In genomic region chr4:55758081-55758480, GRCh38 we compare ENCODE assay signal across 20 cellular contexts.
A peak's percentile ranks its signal among the peaks of the same experiment; 100 is the strongest.
DNase-seq lines count a peak whose midpoint lies in the region; ATAC-seq, FAIRE-seq and TF ChIP-seq lines count a peak whose summit lies in the region.
"Had no signal": no experiment of that assay in that cellular context is flagged by ENCODE, and none has a peak within 500 bp of the region (broad histone marks: within the 10 kb centered on the region; RNA-seq: fewer than 3 reads in every experiment).

No MANE protein-coding gene starts in this region.

- H2BK120ac ChIP-seq in mesenchymal stem cell (ENCODE audit: low read depth, low read length) = no peak overlapping the region

- no peaks in the 10 kb centered on the region for H3K27me3 Mint-ChIP-seq in activated T-helper 17 cell treated with anti-CD3 and anti-CD28 coated beads, Interleukin-2, amount 50 U/mL, for 72 hours
- H3K27me3 Mint-ChIP-seq: activated B cell treated with CpG ODN at 0.5 μM for 24 hours; activated naive CD4-positive, alpha-beta T cell treated with anti-CD3 and anti-CD28 coated beads, Interleukin-2, amount 10 ng/mL, durations not matched to agents 7 days and 5 days; central memory CD8-positive, alpha-beta T cell had no signal

- no peak overlapping the region for H3K14ac ChIP-seq in mesenchymal stem cell (ENCODE audit: low read length in 2 of 2)

- no peak for FAIRE-seq in RCC 7860 (lab: Jason Lieb, UNC)
- FAIRE-seq: endometrium had no signal

- H3K4me1 ChIP-seq in mesenchymal stem cell (ENCODE audit: control insufficient read depth, insufficient read depth, low read depth, low read length) (peaks cover 2% of the 10 kb centered on the region), esophagus muscularis mucosa (peaks cover 0 to 3% (median 1%) of the 10 kb centered on the region in 4 donors)
- H3K4me1 ChIP-seq: right atrium auricular region had no signal

- H3K9ac ChIP-seq in mesenchymal stem cell (ENCODE audit: low read length) = peak overlapping the region; percentile 33

- H3K4me1 Mint-ChIP-seq in activated T-helper 17 cell treated with anti-CD3 and anti-CD28 coated beads, Interleukin-2, amount 50 U/mL, for 72 hours = no peaks in the 10 kb centered on the region
- H3K4me1 Mint-ChIP-seq: activated B cell treated with CpG ODN at 0.5 μM for 24 hours; activated naive CD4-positive, alpha-beta T cell treated with anti-CD3 and anti-CD28 coated beads, Interleukin-2, amount 10 ng/mL, durations not matched to agents 7 days and 5 days; CD14-positive monocyte; central memory CD8-positive, alpha-beta T cell had no signal

- no peak for TF ChIP-seq POLR2A in esophagus muscularis mucosa (IDR thresholded peaks at IDR 0.05; ENCODE audit: low read depth)

- no peak overlapping the region for H3K18ac ChIP-seq in mesenchymal stem cell (ENCODE audit: low read depth in 1 of 2, low read length in 2 of 2)

- H3K23ac ChIP-seq in mesenchymal stem cell (ENCODE audit: low read length in 2 of 2) = no peak overlapping the region

- no peak for TF ChIP-seq CTCF in esophagus muscularis mucosa (IDR thresholded peaks at IDR 0.05)

- no peak overlapping the region for H4K8ac ChIP-seq in mesenchymal stem cell (ENCODE audit: low read length)

- no peak overlapping the region for H3K4ac ChIP-seq in mesenchymal stem cell (ENCODE audit: low read depth in 1 of 2, low read length in 2 of 2)

- H3K9me3 ChIP-seq in mesenchymal stem cell (ENCODE audit: control insufficient read depth, low read length) = no peaks in the 10 kb centered on the region
- no peaks in the 10 kb centered on the region for H3K9me3 ChIP-seq in esophagus muscularis mucosa
- H3K9me3 ChIP-seq: right atrium auricular region had no signal

- H3K4me3 Mint-ChIP-seq in activated T-helper 17 cell treated with anti-CD3 and anti-CD28 coated beads, Interleukin-2, amount 50 U/mL, for 72 hours = peak overlapping the region; percentile 10
- H3K4me3 Mint-ChIP-seq: activated B cell treated with CpG ODN at 0.5 μM for 24 hours; activated naive CD4-positive, alpha-beta T cell treated with anti-CD3 and anti-CD28 coated beads, Interleukin-2, amount 10 ng/mL, durations not matched to agents 7 days and 5 days; CD14-positive monocyte; central memory CD8-positive, alpha-beta T cell; naive thymus-derived CD4-positive, alpha-beta T cell had no signal

- no peaks in the 10 kb centered on the region for H3K79me1 ChIP-seq in mesenchymal stem cell (replicated peaks; ENCODE audit: low read length, poor library complexity, severe bottlenecking)

- no peak overlapping the region for H2BK5ac ChIP-seq in mesenchymal stem cell (ENCODE audit: low read depth, low read length, poor library complexity, severe bottlenecking)

- WGBS in mesenchymal stem cell = 42% methylated on average over 1 of the region's 3 CpGs
- 59% methylated on average over 3 of the region's 3 CpGs for WGBS in esophagus muscularis mucosa

- no peak overlapping the region for H2AK5ac ChIP-seq in mesenchymal stem cell (ENCODE audit: low read length, severe bottlenecking)

- H3K4me3 ChIP-seq in mesenchymal stem cell (ENCODE audit: insufficient read depth in 1 of 2, low read depth in 1 of 2, low read length in 2 of 2) = no peak overlapping the region
- H3K4me3 ChIP-seq in esophagus muscularis mucosa = no peak overlapping the region
- H3K4me3 ChIP-seq: right atrium auricular region had no signal

- no peaks in the 10 kb centered on the region for H3K36me3 ChIP-seq in mesenchymal stem cell (ENCODE audit: control insufficient read depth in 1 of 2, insufficient read depth in 2 of 2, low read depth in 1 of 2, low read length in 2 of 2)
- no peaks in the 10 kb centered on the region for H3K36me3 ChIP-seq in esophagus muscularis mucosa
- H3K36me3 ChIP-seq: right atrium auricular region had no signal

- intact Hi-C loops in esophagus muscularis mucosa (cut with DNase I) = no loop called here

- peak; percentile 77 for ATAC-seq in activated T-helper 17 cell treated with anti-CD3 and anti-CD28 coated beads, Interleukin-2, amount 50 U/mL, for 72 hours (replicated peaks)
- ATAC-seq: left lobe of liver had no signal

- no peak for TF ChIP-seq EP300 in esophagus muscularis mucosa (IDR thresholded peaks at IDR 0.05)

- no peaks in the 10 kb centered on the region for H3K9me3 Mint-ChIP-seq in activated T-helper 17 cell treated with anti-CD3 and anti-CD28 coated beads, Interleukin-2, amount 50 U/mL, for 72 hours
- H3K9me3 Mint-ChIP-seq: activated B cell treated with CpG ODN at 0.5 μM for 24 hours; activated naive CD4-positive, alpha-beta T cell treated with anti-CD3 and anti-CD28 coated beads, Interleukin-2, amount 10 ng/mL, durations not matched to agents 7 days and 5 days; central memory CD8-positive, alpha-beta T cell; naive thymus-derived CD4-positive, alpha-beta T cell had no signal

- H2BK15ac ChIP-seq in mesenchymal stem cell (ENCODE audit: low read depth, poor library complexity, severe bottlenecking) = no peak overlapping the region

- no peak overlapping the region for H2BK12ac ChIP-seq in mesenchymal stem cell (ENCODE audit: low read length in 2 of 2)

- H3K27me3 ChIP-seq in mesenchymal stem cell (ENCODE audit: control insufficient read depth in 1 of 2, insufficient read depth in 1 of 2, low read length in 2 of 2) (no peaks in the 10 kb centered on the region), esophagus muscularis mucosa (no peaks in the 10 kb centered on the region)
- H3K27me3 ChIP-seq: right atrium auricular region had no signal

- no peak overlapping the region for H4K91ac ChIP-seq in mesenchymal stem cell (ENCODE audit: low read length)

- no peak overlapping the region for H3K27ac ChIP-seq in mesenchymal stem cell (ENCODE audit: low read length, poor library complexity, severe bottlenecking)
- no peak overlapping the region for H3K27ac ChIP-seq in esophagus muscularis mucosa (replicated peaks in 1 of 4)
- H3K27ac ChIP-seq: right atrium auricular region had no signal

- no peak overlapping the region for H3K4me2 ChIP-seq in mesenchymal stem cell (ENCODE audit: low read length, poor library complexity, severe bottlenecking)

- no peaks in the 10 kb centered on the region for H3K36me3 Mint-ChIP-seq in activated T-helper 17 cell treated with anti-CD3 and anti-CD28 coated beads, Interleukin-2, amount 50 U/mL, for 72 hours (ENCODE audit: low read depth)
- H3K36me3 Mint-ChIP-seq: activated naive CD4-positive, alpha-beta T cell treated with anti-CD3 and anti-CD28 coated beads, Interleukin-2, amount 10 ng/mL, durations not matched to agents 7 days and 5 days; CD14-positive monocyte; naive thymus-derived CD4-positive, alpha-beta T cell had no signal

- DNase-seq in DMS79 (lab: John Stamatoyannopoulos, UW) (peak; percentile 53), M059J (ENCODE audit: low read depth) (peak; percentile 20), mesenchymal stem cell (peak; percentile 14), esophagus muscularis mucosa (ENCODE audit: extremely low spot score) (no peak), RCC 7860 (ENCODE audit: low spot score) (no peak), C1 segment of cervical spinal cord (lab: John Stamatoyannopoulos, UW) (no peak), HK-2 (ENCODE audit: unreplicated experiment) (no peak)
- DNase-seq: activated B cell treated with CpG ODN at 0.5 μM for 24 hours; activated naive CD4-positive, alpha-beta T cell treated with anti-CD3 and anti-CD28 coated beads, Interleukin-2, amount 10 ng/mL, durations not matched to agents 7 days and 5 days; GF-D8; naive thymus-derived CD4-positive, alpha-beta T cell; NCI-H226; stimulated activated CD4-positive, alpha-beta T cell treated with anti-CD3 and anti-CD28 coated beads, Interleukin-2, amount 100 ng/mL, for 48 hours; SW 1271 had no signal

- no peak overlapping the region for H2AFZ ChIP-seq in mesenchymal stem cell (ENCODE audit: low read depth, low read length)

- H3K27ac Mint-ChIP-seq in activated T-helper 17 cell treated with anti-CD3 and anti-CD28 coated beads, Interleukin-2, amount 50 U/mL, for 72 hours = peak overlapping the region; percentile 9
- H3K27ac Mint-ChIP-seq: activated B cell treated with CpG ODN at 0.5 μM for 24 hours; activated naive CD4-positive, alpha-beta T cell treated with anti-CD3 and anti-CD28 coated beads, Interleukin-2, amount 10 ng/mL, durations not matched to agents 7 days and 5 days; CD14-positive monocyte had no signal

Comparison
In these comparisons a context has a peak if more than half of its experiments do, and no peak if none do; other contexts are left out.
1. DNase-seq: peak in DMS79 (single experiment), M059J (single experiment) and mesenchymal stem cell (single experiment); none in esophagus muscularis mucosa (single experiment), RCC 7860 (single experiment), C1 segment of cervical spinal cord (0 of 14) and HK-2 (single experiment).